In the genomic region with DNA sequence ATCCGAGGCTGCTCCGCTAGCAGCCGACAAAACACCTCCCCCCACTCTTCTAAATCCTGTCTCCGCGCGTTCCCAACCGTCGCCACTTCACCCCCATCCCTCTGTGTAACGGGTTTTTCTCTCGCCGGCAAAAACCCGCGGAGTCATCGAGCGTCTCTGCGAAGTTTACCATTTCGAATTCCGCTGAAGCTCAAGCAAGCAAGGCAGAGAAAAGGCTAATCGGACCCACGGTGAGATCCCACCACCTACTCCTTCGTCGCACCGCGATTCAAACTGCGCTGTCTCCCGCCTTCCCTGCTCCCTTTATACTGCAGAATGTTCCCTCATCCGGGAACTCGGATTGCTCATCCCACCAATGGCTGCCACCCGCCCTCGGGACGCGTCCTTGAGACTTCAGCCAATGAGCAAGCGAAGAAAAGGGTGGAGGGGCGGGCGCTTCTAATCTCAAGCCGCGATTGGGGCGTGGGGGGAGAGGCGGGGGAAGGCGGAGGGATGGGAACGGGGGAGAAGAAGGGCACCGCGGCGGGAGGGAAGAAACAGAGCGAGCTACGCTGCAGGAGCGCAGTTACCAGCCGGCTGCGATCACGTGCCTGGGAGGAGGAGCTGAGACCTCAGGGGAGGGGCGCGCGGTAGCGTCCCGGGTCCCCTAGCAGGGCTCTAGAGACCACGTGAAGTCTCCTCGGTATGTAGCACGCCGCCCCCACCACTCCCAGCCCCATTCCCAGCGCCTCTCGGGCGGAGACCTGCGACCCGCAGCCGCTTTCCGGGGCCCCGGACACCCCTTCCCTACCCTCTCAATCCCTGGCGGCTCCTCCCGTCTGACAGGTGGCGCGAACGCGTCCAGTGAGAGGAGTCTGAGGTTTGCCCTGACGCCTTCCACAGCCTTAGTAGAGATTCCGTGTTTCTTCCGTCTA, we compare ENCODE assay signal across 8 cellular contexts. TPM values are rescaled to one million over a fixed set of nuclear protein-coding genes. Genes with fewer than 3 reads are reported as not detected.
DNase-seq lines count a peak whose midpoint lies in the region; ATAC-seq, FAIRE-seq and TF ChIP-seq lines count a peak whose summit lies in the region.

A gene (minus strand): TSS at position 277 of the 914 bp plus-strand sequence. CDS start 105 bp downstream, at position 172.

- no peak for TF ChIP-seq CTCF in BE2C (IDR thresholded peaks at IDR 0.05; ENCODE audit: low read depth, low read length)
- no peak for TF ChIP-seq CTCF in choroid plexus epithelial cell (conservative IDR thresholded peaks at IDR 0.05; ENCODE audit: low read depth, low read length)
- no peak for TF ChIP-seq CTCF in kidney epithelial cell (IDR thresholded peaks at IDR 0.05; ENCODE audit: insufficient read depth, low read length, poor library complexity, severe bottlenecking)

- peak; percentile 58 for ATAC-seq in HG03442 (IDR thresholded peaks at IDR 0.05; ENCODE audit: unreplicated experiment)

- peak within 1 kb of the TSS; percentile 98 for H3K4me3 ChIP-seq in BE2C (ENCODE audit: low read depth, low read length)
- peak within 1 kb of the TSS; percentile 92 for H3K4me3 ChIP-seq in choroid plexus epithelial cell (ENCODE audit: low read depth, low read length)
- peak within 1 kb of the TSS; percentile 80 for H3K4me3 ChIP-seq in kidney epithelial cell (ENCODE audit: low read depth, low read length)

- FAIRE-seq in GM19239 (lab: Jason Lieb, UNC): peak; percentile 90

- H3K36me3 ChIP-seq in BE2C (peaks cover 22% of the 10 kb centered on the region), kidney epithelial cell (ENCODE audit: control insufficient read depth, insufficient read depth, low read length) (no peaks in the 10 kb centered on the region)

- H3K9me3 ChIP-seq in BE2C: no peaks in the 10 kb centered on the region

- H3K27me3 ChIP-seq in BE2C (no peaks in the 10 kb centered on the region), kidney epithelial cell (ENCODE audit: control insufficient read depth, insufficient read depth, low read length) (no peaks in the 10 kb centered on the region)

- H3K4me1 ChIP-seq in BE2C: no peaks in the 10 kb centered on the region

- peak; percentile 99 for DNase-seq in BE2C
- DNase-seq in GM19239 (ENCODE audit: insufficient read length, low spot score): peak; percentile 86
- peak; percentile 87 for DNase-seq in NCI-H510A treated with DMSO at 0.1 percent for 48 hours (lab: John Stamatoyannopoulos, UW)
- DNase-seq in activated CD4-positive, alpha-beta T cell treated with anti-CD3 and anti-CD28 coated beads for 24 hours (ENCODE audit: low read depth in 2 of 2): peak; percentile 96
- DNase-seq in choroid plexus epithelial cell (ENCODE audit: low read depth): peak; percentile 100
- peak; percentile 94 for DNase-seq in kidney epithelial cell (ENCODE audit: low read depth)
- DNase-seq in stimulated activated CD4-positive, alpha-beta T cell treated with anti-CD3 and anti-CD28 coated beads, Interleukin-15, amount 100 ng/mL, for 48 hours (ENCODE audit: low read depth in 2 of 2): peak; percentile 98 to 99

RNA-seq across cellular contexts. Expression of the gene that starts here (rescaled TPM):
- polyA plus RNA-seq in BE2C (2012; ENCODE audit: insufficient read depth, insufficient read length, low read depth): 582 TPM
- 254 and 388 TPM in 2 replicates for total RNA-seq in kidney epithelial cell

Comparison
In these comparisons a context has a peak if more than half of its experiments do, and no peak if none do; other contexts are left out.
1. Peak in every context shown above with its lines: DNase-seq, ATAC-seq and H3K4me3 ChIP-seq.